19 cellular contexts compared by ENCODE assay signal in genomic region chr2:16641509-16641908, GRCh38.
"Had no signal": no experiment of that assay in that cellular context is flagged by ENCODE, and none has a peak within 500 bp of the region (broad histone marks: within the 10 kb centered on the region; RNA-seq: fewer than 3 reads in every experiment).

No MANE protein-coding gene starts in this region.

- H3K4me3 ChIP-seq: left lung, pancreas, smooth muscle cell, thyroid gland had no signal

- H3K9me3 Mint-ChIP-seq: activated B cell treated with CpG ODN at 0.5 μM for 24 hours; activated CD8-positive, alpha-beta T cell treated with anti-CD3 and anti-CD28 coated beads for 36 hours; endodermal cell had no signal

- H3K27me3 ChIP-seq: left lung, neutrophil, pancreas, thyroid gland had no signal

- H3K27me3 Mint-ChIP-seq: activated B cell treated with CpG ODN at 0.5 μM for 24 hours; activated CD4-positive, alpha-beta T cell treated with anti-CD3 and anti-CD28 coated beads, Interleukin-2, amount 10 ng/mL, durations not matched to agents 24 days and 14 days; activated CD8-positive, alpha-beta T cell treated with anti-CD3 and anti-CD28 coated beads for 36 hours had no signal

- H3K4me3 Mint-ChIP-seq: activated B cell treated with CpG ODN at 0.5 μM for 24 hours; activated CD4-positive, alpha-beta T cell treated with anti-CD3 and anti-CD28 coated beads, Interleukin-2, amount 10 ng/mL, durations not matched to agents 24 days and 14 days; activated CD8-positive, alpha-beta T cell treated with anti-CD3 and anti-CD28 coated beads for 36 hours; activated naive CD4-positive, alpha-beta T cell treated with anti-CD3 and anti-CD28 coated beads for 36 hours; endodermal cell; naive thymus-derived CD8-positive, alpha-beta T cell; stimulated activated effector memory CD8-positive, alpha-beta T cell treated with anti-CD3 and anti-CD28 coated beads, Interleukin-12 subunit alpha, Interleukin-12 subunit beta, amount 100 ng/mL, for 72 hours; T-helper 2 cell treated with Interferon-gamma antibody and Interleukin-4, amounts not matched to agents 5 μg/mL and 100 μg/mL, for 36 hours had no signal

- H3K27ac ChIP-seq: epithelial cell of prostate, left lung, neutrophil, pancreas had no signal

- H3K9me3 ChIP-seq: left lung, neutrophil, pancreas, thyroid gland had no signal

- H3K36me3 Mint-ChIP-seq: naive thymus-derived CD8-positive, alpha-beta T cell; stimulated activated effector memory CD8-positive, alpha-beta T cell treated with anti-CD3 and anti-CD28 coated beads, Interleukin-12 subunit alpha, Interleukin-12 subunit beta, amount 100 ng/mL, for 72 hours had no signal

- H3K27ac Mint-ChIP-seq: activated B cell treated with CpG ODN at 0.5 μM for 24 hours; activated CD4-positive, alpha-beta T cell treated with anti-CD3 and anti-CD28 coated beads, Interleukin-2, amount 10 ng/mL, durations not matched to agents 24 days and 14 days; activated CD8-positive, alpha-beta T cell treated with anti-CD3 and anti-CD28 coated beads for 36 hours; activated naive CD4-positive, alpha-beta T cell treated with anti-CD3 and anti-CD28 coated beads for 36 hours; endodermal cell; naive thymus-derived CD8-positive, alpha-beta T cell; stimulated activated effector memory CD8-positive, alpha-beta T cell treated with anti-CD3 and anti-CD28 coated beads, Interleukin-12 subunit alpha, Interleukin-12 subunit beta, amount 100 ng/mL, for 72 hours; T-helper 2 cell treated with Interferon-gamma antibody and Interleukin-4, amounts not matched to agents 5 μg/mL and 100 μg/mL, for 36 hours had no signal

- H3K36me3 ChIP-seq: left lung, pancreas had no signal

- H3K4me1 Mint-ChIP-seq: endodermal cell had no signal

- H3K4me2 ChIP-seq: smooth muscle cell had no signal

- ATAC-seq: activated CD8-positive, alpha-beta T cell treated with anti-CD3 and anti-CD28 coated beads for 36 hours; naive thymus-derived CD8-positive, alpha-beta T cell; stimulated activated effector memory CD8-positive, alpha-beta T cell treated with anti-CD3 and anti-CD28 coated beads, Interleukin-12 subunit alpha, Interleukin-12 subunit beta, amount 100 ng/mL, for 72 hours had no signal

- DNase-seq: activated B cell treated with CpG ODN at 0.5 μM for 24 hours; activated CD4-positive, alpha-beta T cell treated with anti-CD3 and anti-CD28 coated beads, Interleukin-2, amount 10 ng/mL, durations not matched to agents 24 days and 14 days; activated CD8-positive, alpha-beta T cell treated with anti-CD3 and anti-CD28 coated beads for 36 hours; activated naive CD4-positive, alpha-beta T cell treated with anti-CD3 and anti-CD28 coated beads for 36 hours; activated T-cell treated with anti-CD3 and anti-CD28 coated beads, Interleukin-2, amount 50 U/mL, for 1 hour; aorta; endodermal cell; foreskin fibroblast; left lung; mesendoderm; naive thymus-derived CD8-positive, alpha-beta T cell; pancreas; stimulated activated CD4-positive, alpha-beta T cell treated with anti-CD3 and anti-CD28 coated beads, Interleukin-4, amount 100 ng/mL, for 24 hours; thyroid gland had no signal
